ENCODE assay signal across 27 cellular contexts in genomic region chr15:36658905-36659304, GRCh38.
DNase-seq lines count a peak whose midpoint lies in the region; ATAC-seq and TF ChIP-seq lines count a peak whose summit lies in the region.
"Had no signal": no experiment of that assay in that cellular context is flagged by ENCODE, and none has a peak within 500 bp of the region (broad histone marks: within the 10 kb centered on the region; RNA-seq: fewer than 3 reads in every experiment).

No MANE protein-coding gene starts in this region.

- H3K27me3 ChIP-seq in psoas muscle (ENCODE audit: insufficient read depth in 3 of 3, low read length in 2 of 3) (no peaks in the 10 kb centered on the region), A673 (replicated peaks; ENCODE audit: insufficient read depth, low read depth, low read length, poor library complexity) (no peaks in the 10 kb centered on the region), mammary epithelial cell (ENCODE audit: insufficient read depth, low read length) (no peaks in the 10 kb centered on the region)
- H3K27me3 ChIP-seq: adrenal gland, heart left ventricle, upper lobe of left lung had no signal

- DNase-seq in NCI-H1436 treated with DMSO at 0.1 percent for 48 hours (lab: John Stamatoyannopoulos, UW) (peak; percentile 56), NCI-H1436 (lab: John Stamatoyannopoulos, UW) (no peak), NCI-H2081 treated with DMSO at 0.1 percent for 48 hours (lab: John Stamatoyannopoulos, UW) (peak; percentile 84), SK-N-DZ (ENCODE audit: low spot score) (peak; percentile 80), psoas muscle (no peak), NCI-H1694 (lab: John Stamatoyannopoulos, UW) (no peak), A673 (ENCODE audit: low spot score) (no peak), mammary epithelial cell (no peak)
- DNase-seq: activated CD4-positive, alpha-beta memory T cell treated with anti-CD3 and anti-CD28 coated beads, Interleukin-2, amount 10 ng/mL, durations not matched to agents 7 days and 5 days; activated CD8-positive, alpha-beta memory T cell treated with anti-CD3 and anti-CD28 coated beads, Interleukin-2, amount 50 U/mL, for 4 hours; activated naive CD4-positive, alpha-beta T cell treated with Interleukin-2 at 50 U/mL for 16 hours; adrenal gland; C1 segment of cervical spinal cord; foreskin melanocyte; heart left ventricle; lower lobe of right lung; MV-4-11; NCI-H2107; NCI-H446; Right ventricle myocardium superior; stimulated activated CD4-positive, alpha-beta T cell treated with anti-CD3 and anti-CD28 coated beads, Interleukin-15, amount 100 ng/mL, for 24 hours; stimulated activated naive B cell treated with anti-CD40 and anti-IgM and Interleukin-4, amounts not matched to agents 10 μg/mL and 1 μg/mL and 100 μg/mL, for 72 hours; substantia nigra; upper lobe of left lung had no signal

- no peak for TF ChIP-seq CTCF in psoas muscle (IDR thresholded peaks at IDR 0.05)
- no peak for TF ChIP-seq CTCF in A673 (conservative IDR thresholded peaks at IDR 0.05; ENCODE audit: low read depth, low read length)
- no peak for TF ChIP-seq CTCF in mammary epithelial cell (conservative IDR thresholded peaks at IDR 0.05 in 1 of 2, IDR thresholded peaks at IDR 0.05 in 1 of 2; ENCODE audit: extremely low read depth in 1 of 2, insufficient read depth in 1 of 2, low read depth in 1 of 2, low read length in 2 of 2)

- CTCF ChIA-PET in A673 (lab: Charles Lee) (no interaction called here), mammary epithelial cell (lab: Charles Lee; ENCODE audit: low non-redundant PET) (no interaction called here)

- POLR2A ChIA-PET in A673 (lab: Charles Lee; ENCODE audit: low non-redundant PET) = no interaction called here

- in situ Hi-C loops in mammary epithelial cell (cut with MboI; ENCODE audit: low sequenced_read_pairs in 2 of 2) = no loop called here

- BruUV-seq in A673 (replicated peaks; lab: Mats Ljungman, UMichigan) (no TSS peak), mammary epithelial cell (replicated peaks; lab: Mats Ljungman, UMichigan) (no TSS peak)

- H3K9ac ChIP-seq in mammary epithelial cell (ENCODE audit: insufficient read depth, low read length) = no peak overlapping the region

- ATAC-seq in psoas muscle = peak; percentile 60 to 76 (median 72)
- ATAC-seq: lower lobe of right lung; natural killer cell treated with Interleukin-12 subunit alpha and Interleukin-12 subunit beta and Interleukin-15 and Interleukin-18, amount 100 ng/mL, for 72 hours; Panc1; stimulated activated naive B cell treated with anti-CD40 and anti-IgM and Interleukin-4, amounts not matched to agents 10 μg/mL and 1 μg/mL and 100 μg/mL, for 72 hours had no signal

- no peak overlapping the region for H3K4me3 ChIP-seq in psoas muscle
- no peak overlapping the region for H3K4me3 ChIP-seq in A673 (ENCODE audit: low read depth, low read length, poor library complexity, severe bottlenecking)
- H3K4me3 ChIP-seq in mammary epithelial cell (replicated peaks in 1 of 3; ENCODE audit: insufficient read depth in 1 of 3, low read depth in 2 of 3, low read length in 3 of 3) = no peak overlapping the region
- H3K4me3 ChIP-seq: adrenal gland, heart left ventricle, lower lobe of right lung, upper lobe of left lung had no signal

- intact Hi-C loops in psoas muscle (cut with DNase I) = no loop called here
- intact Hi-C loops in A673 (cut with micrococcal nuclease; ENCODE audit: unreplicated experiment) = no loop called here
- intact Hi-C loops in mammary epithelial cell (cut with micrococcal nuclease) = no loop called here

- WGBS in psoas muscle, 3 donors = 57 to 85% (median 72%) methylated on average over 3 of the region's 3 CpGs
- WGBS in mammary epithelial cell (ENCODE audit: low coverage, missing lambda C conversion rate) = 95% methylated on average over 3 of the region's 3 CpGs

- no peaks in the 10 kb centered on the region for H3K79me2 ChIP-seq in mammary epithelial cell (ENCODE audit: insufficient read depth, low read length)

- no peak overlapping the region for H3K4me2 ChIP-seq in mammary epithelial cell (ENCODE audit: insufficient read depth, low read depth, low read length)

- H3K27ac ChIP-seq in psoas muscle (no peak overlapping the region), A673 (ENCODE audit: low read depth, low read length, poor library complexity, severe bottlenecking) (no peak overlapping the region), mammary epithelial cell (ENCODE audit: insufficient read depth, low read depth, low read length) (no peak overlapping the region)
- H3K27ac ChIP-seq: 22Rv1, adrenal gland, heart left ventricle, lower lobe of right lung, upper lobe of left lung had no signal

- H3K9me3 ChIP-seq in psoas muscle (no peaks in the 10 kb centered on the region), A673 (ENCODE audit: low read depth, low read length, poor library complexity, severe bottlenecking) (no peaks in the 10 kb centered on the region), mammary epithelial cell (replicated peaks; ENCODE audit: insufficient read depth, low read length) (no peaks in the 10 kb centered on the region)
- H3K9me3 ChIP-seq: adrenal gland, lower lobe of right lung, upper lobe of left lung had no signal

- H3K36me3 ChIP-seq in psoas muscle (ENCODE audit: insufficient read depth in 1 of 2, low read depth in 1 of 2) (peaks cover 0 to 3% of the 10 kb centered on the region in 2 donors), A673 (ENCODE audit: insufficient read depth, low read length, poor library complexity, severe bottlenecking) (no peaks in the 10 kb centered on the region), mammary epithelial cell (ENCODE audit: insufficient read depth, low read length) (no peaks in the 10 kb centered on the region)
- H3K36me3 ChIP-seq: adrenal gland, lower lobe of right lung, upper lobe of left lung had no signal

- dilution Hi-C loops in mammary epithelial cell (cut with HindIII; ENCODE audit: low sequenced_read_pairs) = no loop called here

- no peak overlapping the region for H2AFZ ChIP-seq in mammary epithelial cell (ENCODE audit: low read depth, low read length)

- H3K4me1 ChIP-seq in psoas muscle (peaks cover 10% of the 10 kb centered on the region), A673 (ENCODE audit: insufficient read depth, low read length, poor library complexity, severe bottlenecking) (peaks cover 8% of the 10 kb centered on the region), mammary epithelial cell (ENCODE audit: insufficient read depth, low read length) (peaks cover 3% of the 10 kb centered on the region)
- H3K4me1 ChIP-seq: adrenal gland, lower lobe of right lung, upper lobe of left lung had no signal

- H4K20me1 ChIP-seq in mammary epithelial cell (ENCODE audit: insufficient read depth, low read length) = no peaks in the 10 kb centered on the region

Comparison
In these comparisons a context has a peak if more than half of its experiments do, and no peak if none do; other contexts are left out.
1. DNase-seq: peak in NCI-H1436 treated with DMSO at 0.1 percent for 48 hours (single experiment), NCI-H2081 treated with DMSO at 0.1 percent for 48 hours (single experiment) and SK-N-DZ (single experiment); none in NCI-H1436 (single experiment), psoas muscle (0 of 2), NCI-H1694 (single experiment), A673 (single experiment) and mammary epithelial cell (single experiment).